In the genomic region with DNA sequence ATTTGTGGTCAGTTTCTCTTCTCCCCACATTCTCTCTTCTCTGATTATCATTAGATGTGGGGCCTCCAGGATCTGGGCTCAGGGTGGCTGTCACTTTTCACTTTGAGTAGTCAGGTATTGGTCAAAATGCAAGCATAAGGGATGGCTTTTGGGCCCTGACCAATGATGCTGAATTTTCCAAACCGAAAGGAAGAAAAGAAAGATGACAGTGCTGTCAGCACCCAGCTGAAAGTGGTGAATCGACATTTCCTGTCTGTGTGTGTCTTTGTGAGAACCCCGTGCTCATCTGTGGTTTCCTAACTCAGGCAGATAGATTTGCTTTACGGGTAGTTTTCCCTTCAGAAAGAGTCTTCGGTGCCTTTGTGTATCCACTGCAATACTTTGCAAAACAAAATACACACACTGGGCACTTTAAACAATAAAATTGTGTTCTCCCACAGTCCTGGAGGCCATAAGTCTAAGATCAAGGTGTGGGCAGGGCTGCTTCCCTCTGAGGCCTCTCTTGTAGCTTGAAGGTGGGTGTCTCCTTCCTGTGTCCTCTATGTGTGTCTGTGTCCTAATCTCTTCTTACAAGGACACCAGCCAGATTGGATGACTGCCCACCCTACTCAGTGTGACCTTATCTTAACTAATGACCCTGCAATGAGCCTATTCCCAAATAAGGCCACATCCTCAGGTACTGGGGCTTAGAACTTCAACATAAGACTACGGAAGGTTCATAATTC, we compare ENCODE assay signal across 21 cellular contexts.
A peak's percentile ranks its signal among the peaks of the same experiment; 100 is the strongest.
DNase-seq lines count a peak whose midpoint lies in the region; ATAC-seq, FAIRE-seq and TF ChIP-seq lines count a peak whose summit lies in the region.
"Had no signal": no experiment of that assay in that cellular context is flagged by ENCODE, and none has a peak within 500 bp of the region (broad histone marks: within the 10 kb centered on the region; RNA-seq: fewer than 3 reads in every experiment).

No MANE protein-coding gene starts in this region.

- DNase-seq in A172 (ENCODE audit: low spot score), result peak; percentile 2
- peak; percentile 32 for DNase-seq in AG10803 (ENCODE audit: low read depth)
- peak; percentile 41 for DNase-seq in RPMI7951 (ENCODE audit: low read depth)
- DNase-seq in activated naive CD8-positive, alpha-beta T cell treated with anti-CD3 and anti-CD28 coated beads, Interleukin-2, amount 50 U/mL, for 24 hours, result no peak
- no peak for DNase-seq in NCI-H1436 (lab: John Stamatoyannopoulos, UW)
- DNase-seq in urothelium cell line (ENCODE audit: low spot score), result no peak
- DNase-seq: amygdala; Calu3; caudate nucleus; EL; lower lobe of right lung; NCI-H146; NCI-H2171 treated with DMSO at 0.1 percent for 48 hours; NCI-H526 treated with DMSO at 0.1 percent for 48 hours; stimulated activated naive CD4-positive, alpha-beta T cell treated with Interleukin-2 at 50 U/mL for 16 hours had no signal

- peaks cover 2% of the 10 kb centered on the region for H3K27me3 Mint-ChIP-seq in activated naive CD8-positive, alpha-beta T cell treated with anti-CD3 and anti-CD28 coated beads, Interleukin-2, amount 50 U/mL, for 24 hours

- peaks cover 9% of the 10 kb centered on the region for H3K4me1 Mint-ChIP-seq in activated naive CD8-positive, alpha-beta T cell treated with anti-CD3 and anti-CD28 coated beads, Interleukin-2, amount 50 U/mL, for 24 hours
- H3K4me1 Mint-ChIP-seq: B cell had no signal

- H3K9me3 Mint-ChIP-seq in activated naive CD8-positive, alpha-beta T cell treated with anti-CD3 and anti-CD28 coated beads, Interleukin-2, amount 50 U/mL, for 24 hours, result peaks cover 14% of the 10 kb centered on the region

- H3K4me3 Mint-ChIP-seq in activated naive CD8-positive, alpha-beta T cell treated with anti-CD3 and anti-CD28 coated beads, Interleukin-2, amount 50 U/mL, for 24 hours, result no peak overlapping the region
- H3K4me3 Mint-ChIP-seq: B cell, neural progenitor cell had no signal

- ATAC-seq in activated naive CD8-positive, alpha-beta T cell treated with anti-CD3 and anti-CD28 coated beads, Interleukin-2, amount 50 U/mL, for 24 hours, result peak; percentile 73
- ATAC-seq in GM18498 (IDR thresholded peaks at IDR 0.05; ENCODE audit: unreplicated experiment), result no peak
- ATAC-seq: lower lobe of right lung had no signal

- peaks cover 4% of the 10 kb centered on the region for H3K36me3 Mint-ChIP-seq in activated naive CD8-positive, alpha-beta T cell treated with anti-CD3 and anti-CD28 coated beads, Interleukin-2, amount 50 U/mL, for 24 hours (ENCODE audit: low read depth)
- H3K36me3 Mint-ChIP-seq: neural progenitor cell had no signal

- no peak overlapping the region for H3K4me3 ChIP-seq in AG10803 (ENCODE audit: low read length)
- H3K4me3 ChIP-seq: hepatocyte, lower lobe of right lung, neural progenitor cell, tibial nerve had no signal

- no peak for FAIRE-seq in urothelium cell line (lab: Jason Lieb, UNC)

- TF ChIP-seq CTCF in AG10803 (conservative IDR thresholded peaks at IDR 0.05; ENCODE audit: low read length), result no peak

- no peak overlapping the region for H3K27ac Mint-ChIP-seq in activated naive CD8-positive, alpha-beta T cell treated with anti-CD3 and anti-CD28 coated beads, Interleukin-2, amount 50 U/mL, for 24 hours
- H3K27ac Mint-ChIP-seq: B cell, neural progenitor cell, progenitor cell of endocrine pancreas had no signal

Comparison
In these comparisons a context has a peak if more than half of its experiments do, and no peak if none do; other contexts are left out.
1. DNase-seq: peak in A172 (single experiment), AG10803 (single experiment) and RPMI7951 (single experiment); none in activated naive CD8-positive, alpha-beta T cell treated with anti-CD3 and anti-CD28 coated beads, Interleukin-2, amount 50 U/mL, for 24 hours (single experiment), NCI-H1436 (single experiment) and urothelium cell line (single experiment).